Comparison of ENCODE assay signal across 19 cellular contexts in the genomic region with DNA sequence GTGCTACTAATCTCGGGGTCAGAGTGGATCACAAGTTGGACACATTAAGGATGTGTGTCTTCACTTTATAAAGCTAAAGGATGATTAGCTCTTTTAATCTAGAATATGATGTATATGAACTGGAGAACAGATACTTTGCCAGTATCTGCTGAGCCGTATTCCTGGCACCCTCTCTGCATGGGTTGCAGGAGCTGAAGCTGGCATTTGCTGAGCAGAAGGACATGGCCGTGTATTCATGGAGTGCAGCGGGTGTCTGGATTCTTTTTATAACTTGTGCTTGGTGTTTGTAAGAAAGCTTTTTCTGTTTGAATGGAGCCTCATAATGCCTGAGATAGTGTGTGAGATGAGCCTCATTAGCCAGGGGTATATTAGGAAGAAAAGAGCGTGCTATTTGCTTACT.
A peak's percentile ranks its signal among the peaks of the same experiment; 100 is the strongest.
DNase-seq lines count a peak whose midpoint lies in the region; TF ChIP-seq lines count a peak whose summit lies in the region.
"Had no signal": no experiment of that assay in that cellular context is flagged by ENCODE, and none has a peak within 500 bp of the region (broad histone marks: within the 10 kb centered on the region; RNA-seq: fewer than 3 reads in every experiment).

No MANE protein-coding gene starts in this region.

- H3K4me1 ChIP-seq in neural progenitor cell: no peaks in the 10 kb centered on the region
- peaks cover 20% of the 10 kb centered on the region for H3K4me1 ChIP-seq in testis

- no peak overlapping the region for H3K4me2 ChIP-seq in neural progenitor cell

- H3K4me1 Mint-ChIP-seq in neural progenitor cell: peaks cover 20% of the 10 kb centered on the region

- H2AFZ ChIP-seq in neural progenitor cell (replicated peaks): no peak overlapping the region

- no peaks in the 10 kb centered on the region for H4K20me1 ChIP-seq in neural progenitor cell (ENCODE audit: low read depth)

- TF ChIP-seq POLR2A in testis (IDR thresholded peaks at IDR 0.05): no peak

- no peaks in the 10 kb centered on the region for H3K36me3 ChIP-seq in neural progenitor cell
- H3K36me3 ChIP-seq in testis (ENCODE audit: low read depth, missing control alignments): no peaks in the 10 kb centered on the region

- H3K27me3 ChIP-seq in dorsolateral prefrontal cortex (no peaks in the 10 kb centered on the region), neural progenitor cell (no peaks in the 10 kb centered on the region), testis (no peaks in the 10 kb centered on the region)
- H3K27me3 ChIP-seq: body of pancreas had no signal

- no peaks in the 10 kb centered on the region for H3K79me2 ChIP-seq in neural progenitor cell (ENCODE audit: low read depth)

- peaks cover 14% of the 10 kb centered on the region for H3K36me3 Mint-ChIP-seq in neural progenitor cell

- 86 to 87% methylated on average over 5 of the region's 5 CpGs for WGBS in testis, 2 donors

- no peak overlapping the region for H3K4me3 Mint-ChIP-seq in neural progenitor cell
- H3K4me3 Mint-ChIP-seq: activated CD4-positive, alpha-beta memory T cell treated with anti-CD3 and anti-CD28 coated beads for 36 hours; dendritic cell treated with granulocyte-macrophage colony-stimulating factor and Interleukin-4, amounts not matched to agents 40 ng/mL and 50 ng/mL, for 4 days; IgD-negative memory B cell; type B pancreatic cell had no signal

- peak overlapping the region; percentile 51 for H3K27ac Mint-ChIP-seq in neural progenitor cell
- H3K27ac Mint-ChIP-seq: activated CD4-positive, alpha-beta memory T cell treated with anti-CD3 and anti-CD28 coated beads for 36 hours; dendritic cell treated with granulocyte-macrophage colony-stimulating factor and Interleukin-4, amounts not matched to agents 40 ng/mL and 50 ng/mL, for 4 days; type B pancreatic cell had no signal

- intact Hi-C loops in dorsolateral prefrontal cortex (cut with DNase I): no loop called here
- intact Hi-C loops in testis (cut with DNase I; ENCODE audit: low total_unique reads): no loop called here

- TF ChIP-seq CTCF in RWPE1 (conservative IDR thresholded peaks at IDR 0.05; ENCODE audit: low read depth): no peak
- TF ChIP-seq CTCF in dorsolateral prefrontal cortex (IDR thresholded peaks at IDR 0.05 in 54 of 56, conservative IDR thresholded peaks at IDR 0.05 in 2 of 56; ENCODE audit: low read depth in 1 of 56, partially characterized antibody in 56 of 56): no peak
- TF ChIP-seq CTCF in neural progenitor cell (IDR thresholded peaks at IDR 0.05): no peak
- no peak for TF ChIP-seq CTCF in testis (IDR thresholded peaks at IDR 0.05)

- no peaks in the 10 kb centered on the region for H3K9me3 Mint-ChIP-seq in neural progenitor cell
- H3K9me3 Mint-ChIP-seq: activated CD4-positive, alpha-beta memory T cell treated with anti-CD3 and anti-CD28 coated beads for 36 hours; dendritic cell treated with granulocyte-macrophage colony-stimulating factor and Interleukin-4, amounts not matched to agents 40 ng/mL and 50 ng/mL, for 4 days; IgD-negative memory B cell; type B pancreatic cell had no signal

- peaks cover 9% of the 10 kb centered on the region for H3K27me3 Mint-ChIP-seq in neural progenitor cell (ENCODE audit: insufficient read depth, low read depth)
- H3K27me3 Mint-ChIP-seq: activated CD4-positive, alpha-beta memory T cell treated with anti-CD3 and anti-CD28 coated beads for 36 hours; dendritic cell treated with granulocyte-macrophage colony-stimulating factor and Interleukin-4, amounts not matched to agents 40 ng/mL and 50 ng/mL, for 4 days; IgD-negative memory B cell; type B pancreatic cell had no signal

- H3K9ac ChIP-seq in neural progenitor cell: no peak overlapping the region

- DNase-seq in RWPE1 (ENCODE audit: low spot score) (no peak), dorsolateral prefrontal cortex (no peak), neural progenitor cell (ENCODE audit: low spot score) (no peak), substantia nigra (lab: John Stamatoyannopoulos, UW) (no peak), NCI-H146 (lab: John Stamatoyannopoulos, UW) (no peak), OCI-M1 (lab: John Stamatoyannopoulos, UW) (no peak), EL (no peak), testis (no peak)
- DNase-seq: activated CD4-positive, alpha-beta memory T cell treated with anti-CD3 and anti-CD28 coated beads for 36 hours; activated effector memory CD4-positive, alpha-beta T cell treated with Interleukin-2 at 50 U/mL for 16 hours; body of pancreas; kidney; NCI-H1417; retina; stimulated activated CD4-positive, alpha-beta T cell treated with anti-CD3 and anti-CD28 coated beads, Interleukin-4, amount 100 ng/mL, for 4 hours; stimulated activated naive CD4-positive, alpha-beta T cell treated with Interleukin-2 at 50 U/mL for 16 hours had no signal

- POLR2A ChIA-PET in RWPE1 (lab: Yijun Ruan, JAX; ENCODE audit: low non-redundant PET): no interaction called here

- H3K9me3 ChIP-seq in neural progenitor cell (ENCODE audit: low read depth) (no peaks in the 10 kb centered on the region), testis (no peaks in the 10 kb centered on the region)
- H3K9me3 ChIP-seq: body of pancreas had no signal

- H3K4me3 ChIP-seq in dorsolateral prefrontal cortex (no peak overlapping the region), neural progenitor cell (no peak overlapping the region), testis (no peak overlapping the region)
- H3K4me3 ChIP-seq: body of pancreas had no signal

- CTCF ChIA-PET in RWPE1 (lab: Yijun Ruan, JAX): no interaction called here

- peak overlapping the region; percentile 29 for H3K27ac ChIP-seq in RWPE1
- peak overlapping the region in 57 of 59 donors; percentile 16 to 89 (median 77) for H3K27ac ChIP-seq in dorsolateral prefrontal cortex
- H3K27ac ChIP-seq in neural progenitor cell: no peak overlapping the region
- peak overlapping the region; percentile 72 for H3K27ac ChIP-seq in substantia nigra (ENCODE audit: low read depth, low read length, poor library complexity, severe bottlenecking)
- H3K27ac ChIP-seq in testis: no peak overlapping the region
- H3K27ac ChIP-seq: body of pancreas had no signal

- H3F3A ChIP-seq in neural progenitor cell (ENCODE audit: low read depth): no peaks in the 10 kb centered on the region

Comparison
In these comparisons a context has a peak if more than half of its experiments do, and no peak if none do; other contexts are left out.
1. H3K27ac ChIP-seq: peak in RWPE1 (single experiment), dorsolateral prefrontal cortex (57 of 59) and substantia nigra (single experiment); none in neural progenitor cell (single experiment) and testis (0 of 2).